In genomic region chr2:76958749-76959148, GRCh38 we compare ENCODE assay signal across 18 cellular contexts.
DNase-seq lines count a peak whose midpoint lies in the region; ATAC-seq, FAIRE-seq and TF ChIP-seq lines count a peak whose summit lies in the region.
"Had no signal": no experiment of that assay in that cellular context is flagged by ENCODE, and none has a peak within 500 bp of the region (broad histone marks: within the 10 kb centered on the region; RNA-seq: fewer than 3 reads in every experiment).

No MANE protein-coding gene starts in this region.

- WGBS in mesenchymal stem cell = 7% methylated on average over 3 of the region's 3 CpGs
- WGBS in adrenal gland, 4 donors = 16 to 28% (median 20%) methylated on average over 3 of the region's 3 CpGs

- no peaks in the 10 kb centered on the region for H3K4me1 Mint-ChIP-seq in activated naive CD4-positive, alpha-beta T cell treated with anti-CD3 and anti-CD28 coated beads for 36 hours (ENCODE audit: low read depth)
- H3K4me1 Mint-ChIP-seq: CD4-positive, CD25-positive, alpha-beta regulatory T cell had no signal

- no peak overlapping the region for H3K4me2 ChIP-seq in mesenchymal stem cell (ENCODE audit: low read length, poor library complexity, severe bottlenecking)
- H3K4me2 ChIP-seq: smooth muscle cell had no signal

- no peak overlapping the region for H4K8ac ChIP-seq in mesenchymal stem cell (ENCODE audit: low read length)

- TF ChIP-seq POLR2A in adrenal gland (IDR thresholded peaks at IDR 0.05) = no peak

- no peak for FAIRE-seq in bronchial epithelial cell (lab: Jason Lieb, UNC)

- peak; percentile 3 for DNase-seq in H7
- peak; percentile 30 for DNase-seq in NCI-H460 (ENCODE audit: extremely low read depth, low read depth)
- peak; percentile 0 for DNase-seq in bronchial epithelial cell (ENCODE audit: low read depth)
- peak; percentile 40 for DNase-seq in mesenchymal stem cell
- DNase-seq in adrenal gland = no peak
- DNase-seq in stimulated activated CD4-positive, alpha-beta T cell treated with anti-CD3 and anti-CD28 coated beads, Interleukin-15, amount 100 ng/mL, for 24 hours = no peak
- no peak for DNase-seq in activated naive CD4-positive, alpha-beta T cell treated with anti-CD3 and anti-CD28 coated beads for 36 hours
- DNase-seq: activated CD4-positive, alpha-beta T cell treated with anti-CD3 and anti-CD28 coated beads for 4 hours; activated T-cell treated with anti-CD3 and anti-CD28 coated beads, Interleukin-2, amount 50 U/mL, for 24 hours; CD4-positive, CD25-positive, alpha-beta regulatory T cell; effector CD4-positive, alpha-beta T cell; lower lobe of right lung; NCI-H2029; NCI-H748 treated with DMSO at 0.1 percent for 48 hours; occipital lobe had no signal

- ATAC-seq in activated CD4-positive, CD25-positive, alpha-beta regulatory T cell treated with anti-CD3 and anti-CD28 coated beads, Interleukin-2, amount 50 U/mL, for 24 hours = no peak
- ATAC-seq: lower lobe of right lung had no signal

- no peaks in the 10 kb centered on the region for H3K4me1 ChIP-seq in mesenchymal stem cell (ENCODE audit: control insufficient read depth, insufficient read depth, low read depth, low read length)
- H3K4me1 ChIP-seq in adrenal gland (replicated peaks in 1 of 2) = no peaks in the 10 kb centered on the region
- H3K4me1 ChIP-seq: lower lobe of right lung, suprapubic skin had no signal

- TF ChIP-seq CTCF in bronchial epithelial cell (IDR thresholded peaks at IDR 0.05; ENCODE audit: insufficient read depth, low read length, severe bottlenecking) (no peak), adrenal gland (IDR thresholded peaks at IDR 0.05) (no peak)

- no peak overlapping the region for H3K4me3 Mint-ChIP-seq in activated naive CD4-positive, alpha-beta T cell treated with anti-CD3 and anti-CD28 coated beads for 36 hours
- H3K4me3 Mint-ChIP-seq: activated T-cell treated with anti-CD3 and anti-CD28 coated beads, Interleukin-2, amount 50 U/mL, for 24 hours; CD4-positive, CD25-positive, alpha-beta regulatory T cell had no signal

- H3K23ac ChIP-seq in mesenchymal stem cell (ENCODE audit: low read length in 2 of 2) = no peak overlapping the region

- H2AFZ ChIP-seq in mesenchymal stem cell (ENCODE audit: low read depth, low read length) = no peak overlapping the region

- CTCF ChIA-PET in activated naive CD4-positive, alpha-beta T cell treated with anti-CD3 and anti-CD28 coated beads for 36 hours (lab: Charles Lee) = no interaction called here

- H3K79me1 ChIP-seq in mesenchymal stem cell (replicated peaks; ENCODE audit: low read length, poor library complexity, severe bottlenecking) = no peaks in the 10 kb centered on the region

- no peaks in the 10 kb centered on the region for H3K36me3 Mint-ChIP-seq in activated naive CD4-positive, alpha-beta T cell treated with anti-CD3 and anti-CD28 coated beads for 36 hours (ENCODE audit: low read depth)
- H3K36me3 Mint-ChIP-seq: CD4-positive, CD25-positive, alpha-beta regulatory T cell had no signal

- no peak overlapping the region for H4K91ac ChIP-seq in mesenchymal stem cell (ENCODE audit: low read length)

- no peak overlapping the region for H2BK5ac ChIP-seq in mesenchymal stem cell (ENCODE audit: low read depth, low read length, poor library complexity, severe bottlenecking)

- no peak overlapping the region for H3K14ac ChIP-seq in mesenchymal stem cell (ENCODE audit: low read length in 2 of 2)

- H2BK15ac ChIP-seq in mesenchymal stem cell (ENCODE audit: low read depth, poor library complexity, severe bottlenecking) = no peak overlapping the region

- H3K27me3 ChIP-seq in H7 (ENCODE audit: control insufficient read depth, insufficient read depth, low read length) = no peaks in the 10 kb centered on the region
- H3K27me3 ChIP-seq in bronchial epithelial cell (ENCODE audit: control insufficient read depth, insufficient read depth, low read length) = no peaks in the 10 kb centered on the region
- H3K27me3 ChIP-seq in mesenchymal stem cell (ENCODE audit: control insufficient read depth in 1 of 2, insufficient read depth in 1 of 2, low read length in 2 of 2) = no peaks in the 10 kb centered on the region
- H3K27me3 ChIP-seq in adrenal gland = no peaks in the 10 kb centered on the region
- H3K27me3 ChIP-seq: suprapubic skin had no signal

- intact Hi-C loops in adrenal gland (cut with DNase I) = no loop called here
- intact Hi-C loops in activated naive CD4-positive, alpha-beta T cell treated with anti-CD3 and anti-CD28 coated beads for 36 hours (cut with micrococcal nuclease) = no loop called here

- H3K36me3 ChIP-seq in H7 (replicated peaks; ENCODE audit: control insufficient read depth, insufficient read depth, low read length) = no peaks in the 10 kb centered on the region
- no peaks in the 10 kb centered on the region for H3K36me3 ChIP-seq in bronchial epithelial cell (ENCODE audit: control insufficient read depth, insufficient read depth, low read length)
- no peaks in the 10 kb centered on the region for H3K36me3 ChIP-seq in mesenchymal stem cell (ENCODE audit: control insufficient read depth in 1 of 2, insufficient read depth in 2 of 2, low read depth in 1 of 2, low read length in 2 of 2)
- no peaks in the 10 kb centered on the region for H3K36me3 ChIP-seq in adrenal gland (replicated peaks in 1 of 2)
- H3K36me3 ChIP-seq: lower lobe of right lung, suprapubic skin had no signal

- H3K27ac ChIP-seq in mesenchymal stem cell (ENCODE audit: low read length, poor library complexity, severe bottlenecking) = no peak overlapping the region
- no peak overlapping the region for H3K27ac ChIP-seq in adrenal gland
- H3K27ac ChIP-seq: lower lobe of right lung, suprapubic skin had no signal

- no peak overlapping the region for H3K4ac ChIP-seq in mesenchymal stem cell (ENCODE audit: low read depth in 1 of 2, low read length in 2 of 2)

- peaks cover 8% of the 10 kb centered on the region for H3K9me3 Mint-ChIP-seq in activated naive CD4-positive, alpha-beta T cell treated with anti-CD3 and anti-CD28 coated beads for 36 hours

- no peaks in the 10 kb centered on the region for H3K27me3 Mint-ChIP-seq in activated naive CD4-positive, alpha-beta T cell treated with anti-CD3 and anti-CD28 coated beads for 36 hours (ENCODE audit: low read depth)
- H3K27me3 Mint-ChIP-seq: activated T-cell treated with anti-CD3 and anti-CD28 coated beads, Interleukin-2, amount 50 U/mL, for 24 hours; CD4-positive, CD25-positive, alpha-beta regulatory T cell had no signal

- no peak overlapping the region for H3K9ac ChIP-seq in mesenchymal stem cell (ENCODE audit: low read length)

- no peak overlapping the region for H2BK120ac ChIP-seq in mesenchymal stem cell (ENCODE audit: low read depth, low read length)

- H3K4me3 ChIP-seq in H7 (ENCODE audit: insufficient read depth, low read depth, low read length) (no peak overlapping the region), bronchial epithelial cell (ENCODE audit: low read depth, low read length) (no peak overlapping the region), mesenchymal stem cell (ENCODE audit: insufficient read depth in 1 of 2, low read depth in 1 of 2, low read length in 2 of 2) (no peak overlapping the region), adrenal gland (no peak overlapping the region)
- H3K4me3 ChIP-seq: lower lobe of right lung, smooth muscle cell, suprapubic skin had no signal

- no peak overlapping the region for H3K27ac Mint-ChIP-seq in activated naive CD4-positive, alpha-beta T cell treated with anti-CD3 and anti-CD28 coated beads for 36 hours
- H3K27ac Mint-ChIP-seq: activated T-cell treated with anti-CD3 and anti-CD28 coated beads, Interleukin-2, amount 50 U/mL, for 24 hours; CD4-positive, CD25-positive, alpha-beta regulatory T cell had no signal

- H3K9me3 ChIP-seq in mesenchymal stem cell (ENCODE audit: control insufficient read depth, low read length) = no peaks in the 10 kb centered on the region
- no peaks in the 10 kb centered on the region for H3K9me3 ChIP-seq in adrenal gland (replicated peaks in 1 of 3)
- H3K9me3 ChIP-seq: lower lobe of right lung, suprapubic skin had no signal

- no peak overlapping the region for H2BK12ac ChIP-seq in mesenchymal stem cell (ENCODE audit: low read length in 2 of 2)

- no peak overlapping the region for H3K18ac ChIP-seq in mesenchymal stem cell (ENCODE audit: low read depth in 1 of 2, low read length in 2 of 2)

- no peak overlapping the region for H2AK5ac ChIP-seq in mesenchymal stem cell (ENCODE audit: low read length, severe bottlenecking)

Comparison
In these comparisons a context has a peak if more than half of its experiments do, and no peak if none do; other contexts are left out.
1. DNase-seq: peak in H7 (single experiment), NCI-H460 (single experiment), bronchial epithelial cell (single experiment) and mesenchymal stem cell (single experiment); none in adrenal gland (0 of 7), stimulated activated CD4-positive, alpha-beta T cell treated with anti-CD3 and anti-CD28 coated beads, Interleukin-15, amount 100 ng/mL, for 24 hours (single experiment) and activated naive CD4-positive, alpha-beta T cell treated with anti-CD3 and anti-CD28 coated beads for 36 hours (single experiment).